ENCODE assay signal across 8 cellular contexts in the genomic region with DNA sequence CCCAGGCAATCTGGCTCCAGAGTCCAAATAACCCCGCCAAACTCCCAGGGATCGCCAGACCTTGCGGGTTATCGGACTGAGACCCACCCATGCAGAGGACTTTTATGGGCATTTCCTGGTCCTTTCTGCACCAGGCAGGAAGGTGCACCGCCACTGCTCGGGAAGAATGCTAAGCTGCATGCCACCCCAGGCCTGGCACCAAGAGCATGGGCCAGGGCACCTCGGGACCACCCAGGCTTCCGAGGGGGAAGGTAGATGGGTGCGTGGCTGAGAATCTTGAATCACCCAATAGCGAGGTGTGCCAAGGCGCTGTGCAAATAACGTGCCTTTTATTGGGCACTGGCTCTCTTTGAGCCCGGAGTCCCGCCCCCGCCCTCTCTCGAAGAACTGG. TPM values are rescaled to one million over a fixed set of nuclear protein-coding genes. Genes with fewer than 3 reads are reported as not detected.
DNase-seq lines count a peak whose midpoint lies in the region; ATAC-seq lines count a peak whose summit lies in the region.

No MANE protein-coding gene starts in this region.

- no peaks in the 10 kb centered on the region for H3K9me3 Mint-ChIP-seq in activated naive CD4-positive, alpha-beta T cell treated with anti-CD3 and anti-CD28 coated beads, Interleukin-2, amount 50 U/mL, for 72 hours

- H3K36me3 ChIP-seq in MG63 (peaks cover 3% of the 10 kb centered on the region), iPS DF 6.9 (ENCODE audit: control insufficient read depth, insufficient read depth, low read length) (no peaks in the 10 kb centered on the region)

- H3K4me3 ChIP-seq in MG63 = peak overlapping the region; percentile 52
- H3K4me3 ChIP-seq in iPS DF 6.9 (ENCODE audit: low read length) = peak overlapping the region; percentile 58; the same call in 1 of the 2 replicates

- H3K27me3 ChIP-seq in MG63 = no peaks in the 10 kb centered on the region
- no peaks in the 10 kb centered on the region; the same call in 1 of the 2 replicates for H3K27me3 ChIP-seq in iPS DF 6.9 (ENCODE audit: control insufficient read depth, insufficient read depth, low read length)

- ATAC-seq in GM18907 (IDR thresholded peaks at IDR 0.05; ENCODE audit: unreplicated experiment) = peak; percentile 23
- peak in 1 of 2 donors; percentile 34 for ATAC-seq in activated naive CD4-positive, alpha-beta T cell treated with anti-CD3 and anti-CD28 coated beads, Interleukin-2, amount 50 U/mL, for 72 hours
- no peak for ATAC-seq in HG02870 (IDR thresholded peaks at IDR 0.05; ENCODE audit: unreplicated experiment)
- no peak for ATAC-seq in GM21447 (IDR thresholded peaks at IDR 0.05; ENCODE audit: unreplicated experiment)

- peak overlapping the region; percentile 6 for H3K27ac ChIP-seq in iPS DF 6.9 (ENCODE audit: low read length)

- no peaks in the 10 kb centered on the region; the same call in 1 of the 2 replicates for H3K4me1 ChIP-seq in iPS DF 6.9 (ENCODE audit: control insufficient read depth, insufficient read depth, low read length)

- H3K27ac Mint-ChIP-seq in activated naive CD4-positive, alpha-beta T cell treated with anti-CD3 and anti-CD28 coated beads, Interleukin-2, amount 50 U/mL, for 72 hours = peak overlapping the region; percentile 86 to 88

- WGBS in iPS DF 6.9 (ENCODE audit: insufficient coverage, insufficient read length) = no CpG with 5 or more reads among the region's 16 CpGs

- peak; percentile 60 for DNase-seq in Ammon's horn (ENCODE audit: low spot score)
- no peak for DNase-seq in MG63
- DNase-seq in activated naive CD4-positive, alpha-beta T cell treated with anti-CD3 and anti-CD28 coated beads, Interleukin-2, amount 50 U/mL, for 72 hours (ENCODE audit: low spot score in 2 of 2) = no peak
- DNase-seq in iPS DF 6.9 (ENCODE audit: low read depth, low spot score) = no peak
- DNase-seq in stimulated activated CD8-positive, alpha-beta memory T cell treated with anti-CD3 and anti-CD28 coated beads, Interleukin-15, amount 100 ng/mL, for 48 hours (ENCODE audit: low read depth in 2 of 2) = peak; percentile 39 to 57

- no peaks in the 10 kb centered on the region for H3K9me3 ChIP-seq in MG63
- no peaks in the 10 kb centered on the region for H3K9me3 ChIP-seq in iPS DF 6.9 (ENCODE audit: control insufficient read depth, insufficient read depth, low read length)

- H3K36me3 Mint-ChIP-seq in activated naive CD4-positive, alpha-beta T cell treated with anti-CD3 and anti-CD28 coated beads, Interleukin-2, amount 50 U/mL, for 72 hours = peaks cover 0 to 5% of the 10 kb centered on the region in 2 donors

RNA-seq across cellular contexts. Expression of a gene that starts 0.4 kb away (rescaled TPM):
- total RNA-seq in MG63 (2014; rRNA removed; shearing (Covaris generic); ENCODE audit: low replicate concordance) = not detected in 2 replicates
- total RNA-seq in activated naive CD4-positive, alpha-beta T cell treated with anti-CD3 and anti-CD28 coated beads, Interleukin-2, amount 50 U/mL, for 72 hours = 1 to 10 TPM in 1 of 2 donors, under 1 TPM in 1; 0.98 to 3.3 TPM

RNA-seq across cellular contexts. Expression of a gene that starts 5.6 kb away (rescaled TPM):
- 76.7 and 101 TPM in 2 replicates for total RNA-seq in MG63 (2014; rRNA removed; shearing (Covaris generic); ENCODE audit: low replicate concordance)
- 10 to 100 TPM; 88.0 to 89.2 TPM for total RNA-seq in activated naive CD4-positive, alpha-beta T cell treated with anti-CD3 and anti-CD28 coated beads, Interleukin-2, amount 50 U/mL, for 72 hours

RNA-seq across cellular contexts. Expression of a gene that starts 28.0 kb away (rescaled TPM):
- total RNA-seq in MG63 (2014; rRNA removed; shearing (Covaris generic); ENCODE audit: low replicate concordance) = 3.5 and 10.5 TPM in 2 replicates
- total RNA-seq in activated naive CD4-positive, alpha-beta T cell treated with anti-CD3 and anti-CD28 coated beads, Interleukin-2, amount 50 U/mL, for 72 hours = 10 to 100 TPM; 23.1 to 27.3 TPM

RNA-seq across cellular contexts. Expression of a gene that starts 42.8 kb away (rescaled TPM):
- total RNA-seq in MG63 (2014; rRNA removed; shearing (Covaris generic); ENCODE audit: low replicate concordance) = 49.7 and 59.3 TPM in 2 replicates
- total RNA-seq in activated naive CD4-positive, alpha-beta T cell treated with anti-CD3 and anti-CD28 coated beads, Interleukin-2, amount 50 U/mL, for 72 hours = 10 to 100 TPM; 36.9 to 39.5 TPM

RNA-seq across cellular contexts. Expression of a gene that starts 43.0 kb away (rescaled TPM):
- 2.3 TPM in 1 of 2 replicates, not detected in the other for total RNA-seq in MG63 (2014; rRNA removed; shearing (Covaris generic); ENCODE audit: low replicate concordance)
- 1 to 10 TPM; 6.5 to 9.0 TPM for total RNA-seq in activated naive CD4-positive, alpha-beta T cell treated with anti-CD3 and anti-CD28 coated beads, Interleukin-2, amount 50 U/mL, for 72 hours

Comparison
In these comparisons a context has a peak if more than half of its experiments do, and no peak if none do; other contexts are left out.
1. DNase-seq: peak in Ammon's horn (single experiment) and stimulated activated CD8-positive, alpha-beta memory T cell treated with anti-CD3 and anti-CD28 coated beads, Interleukin-15, amount 100 ng/mL, for 48 hours (2 of 2); none in MG63 (single experiment), activated naive CD4-positive, alpha-beta T cell treated with anti-CD3 and anti-CD28 coated beads, Interleukin-2, amount 50 U/mL, for 72 hours (0 of 2) and iPS DF 6.9 (single experiment).